Comparison of ENCODE assay signal across 1 cellular context in the genomic region with DNA sequence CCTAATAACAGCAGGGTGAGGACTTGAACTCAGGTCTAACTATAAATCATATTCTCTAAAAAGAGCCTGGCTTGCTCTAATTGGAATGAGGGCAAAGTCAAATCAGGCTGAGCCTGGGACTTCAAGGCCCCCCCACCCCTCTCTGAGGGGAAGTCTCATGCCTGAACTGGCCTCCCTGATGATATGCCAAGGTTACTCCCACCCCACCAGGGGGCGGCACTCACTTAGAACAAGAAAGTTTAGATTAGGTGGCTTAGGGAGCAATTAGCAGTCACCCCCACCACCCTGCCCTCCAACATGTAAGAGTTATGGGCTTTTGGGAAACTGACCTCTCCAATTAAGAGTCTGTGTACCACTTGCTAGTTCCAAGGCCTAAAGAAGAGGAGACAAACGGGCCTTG.
TF ChIP-seq lines count a peak whose summit lies in the region.

No MANE protein-coding gene starts in this region.

TF ChIP-seq in HCT116, 20 proteins besides CTCF, POLR2A, EP300 and RAD21:
- TF ChIP-seq, protein P1, sequence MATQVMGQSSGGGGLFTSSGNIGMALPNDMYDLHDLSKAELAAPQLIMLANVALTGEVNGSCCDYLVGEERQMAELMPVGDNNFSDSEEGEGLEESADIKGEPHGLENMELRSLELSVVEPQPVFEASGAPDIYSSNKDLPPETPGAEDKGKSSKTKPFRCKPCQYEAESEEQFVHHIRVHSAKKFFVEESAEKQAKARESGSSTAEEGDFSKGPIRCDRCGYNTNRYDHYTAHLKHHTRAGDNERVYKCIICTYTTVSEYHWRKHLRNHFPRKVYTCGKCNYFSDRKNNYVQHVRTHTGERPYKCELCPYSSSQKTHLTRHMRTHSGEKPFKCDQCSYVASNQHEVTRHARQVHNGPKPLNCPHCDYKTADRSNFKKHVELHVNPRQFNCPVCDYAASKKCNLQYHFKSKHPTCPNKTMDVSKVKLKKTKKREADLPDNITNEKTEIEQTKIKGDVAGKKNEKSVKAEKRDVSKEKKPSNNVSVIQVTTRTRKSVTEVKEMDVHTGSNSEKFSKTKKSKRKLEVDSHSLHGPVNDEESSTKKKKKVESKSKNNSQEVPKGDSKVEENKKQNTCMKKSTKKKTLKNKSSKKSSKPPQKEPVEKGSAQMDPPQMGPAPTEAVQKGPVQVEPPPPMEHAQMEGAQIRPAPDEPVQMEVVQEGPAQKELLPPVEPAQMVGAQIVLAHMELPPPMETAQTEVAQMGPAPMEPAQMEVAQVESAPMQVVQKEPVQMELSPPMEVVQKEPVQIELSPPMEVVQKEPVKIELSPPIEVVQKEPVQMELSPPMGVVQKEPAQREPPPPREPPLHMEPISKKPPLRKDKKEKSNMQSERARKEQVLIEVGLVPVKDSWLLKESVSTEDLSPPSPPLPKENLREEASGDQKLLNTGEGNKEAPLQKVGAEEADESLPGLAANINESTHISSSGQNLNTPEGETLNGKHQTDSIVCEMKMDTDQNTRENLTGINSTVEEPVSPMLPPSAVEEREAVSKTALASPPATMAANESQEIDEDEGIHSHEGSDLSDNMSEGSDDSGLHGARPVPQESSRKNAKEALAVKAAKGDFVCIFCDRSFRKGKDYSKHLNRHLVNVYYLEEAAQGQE (IDR thresholded peaks at IDR 0.05; ENCODE audit: low read depth): no peak
- TF ChIP-seq, protein P2, sequence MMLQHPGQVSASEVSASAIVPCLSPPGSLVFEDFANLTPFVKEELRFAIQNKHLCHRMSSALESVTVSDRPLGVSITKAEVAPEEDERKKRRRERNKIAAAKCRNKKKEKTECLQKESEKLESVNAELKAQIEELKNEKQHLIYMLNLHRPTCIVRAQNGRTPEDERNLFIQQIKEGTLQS (IDR thresholded peaks at IDR 0.05): no peak
- TF ChIP-seq CEBPB (IDR thresholded peaks at IDR 0.05; ENCODE audit: low read depth) (no peak), EGR1 (IDR thresholded peaks at IDR 0.05; ENCODE audit: low read depth) (no peak), MAX (IDR thresholded peaks at IDR 0.05) (no peak), ELF1 (IDR thresholded peaks at IDR 0.05; ENCODE audit: borderline replicate concordance, low read depth) (no peak), TCF7L2 (IDR thresholded peaks at IDR 0.05; ENCODE audit: borderline replicate concordance, extremely low read depth, insufficient read depth, insufficient read length) (no peak), ZFX (IDR thresholded peaks at IDR 0.05) (no peak), POLR2AphosphoS5 (IDR thresholded peaks at IDR 0.05; ENCODE audit: low read depth, low read length) (no peak), EZH2 (IDR thresholded peaks at IDR 0.05) (no peak), SIN3A (IDR thresholded peaks at IDR 0.05; ENCODE audit: low read depth) (no peak), ZBTB33 (IDR thresholded peaks at IDR 0.05; ENCODE audit: extremely low read depth, insufficient replicate concordance, low read length) (no peak), FOSL1 (IDR thresholded peaks at IDR 0.05; ENCODE audit: low read depth) (no peak), YY1 (IDR thresholded peaks at IDR 0.05; ENCODE audit: extremely low read depth, insufficient replicate concordance, low read depth, low read length) (no peak), SP1 (IDR thresholded peaks at IDR 0.05; ENCODE audit: low read depth) (no peak), CBX3 (IDR thresholded peaks at IDR 0.05; ENCODE audit: low read depth) (no peak), EZH2phosphoT487 (IDR thresholded peaks at IDR 0.05; ENCODE audit: borderline replicate concordance) (no peak), SRF (IDR thresholded peaks at IDR 0.05; ENCODE audit: low read depth) (no peak), JUND (IDR thresholded peaks at IDR 0.05) (no peak), ZNF274 (IDR thresholded peaks at IDR 0.05; ENCODE audit: low read depth, low read length) (no peak)
TF ChIP-seq in HCT116: peak in this region for 0.
